In the genomic region with DNA sequence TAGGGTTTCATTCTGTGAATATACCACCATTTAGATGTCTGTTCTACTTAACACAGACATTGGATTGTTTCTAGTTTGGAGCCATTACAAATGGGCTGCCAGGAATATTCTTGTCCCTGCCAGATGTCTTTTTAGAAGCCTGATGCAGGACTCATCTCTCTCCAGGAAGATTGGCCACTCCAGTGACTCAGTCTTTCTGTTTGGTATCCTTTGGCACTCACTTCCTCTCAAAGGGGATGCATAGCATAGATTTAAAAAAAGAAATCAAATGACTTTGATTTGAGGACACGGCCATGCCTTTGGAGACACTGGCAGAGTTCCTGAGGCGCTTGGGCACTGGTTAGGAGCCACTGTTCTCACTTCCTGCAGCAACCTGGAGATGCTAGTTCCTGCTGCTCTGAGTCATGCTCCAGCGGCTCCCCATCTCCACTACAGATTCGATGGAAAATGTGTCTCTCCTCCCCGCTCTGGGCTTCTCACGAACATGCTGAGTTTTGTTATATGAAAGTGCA, we compare ENCODE assay signal across 8 cellular contexts. TPM values are rescaled to one million over a fixed set of nuclear protein-coding genes. Genes with fewer than 3 reads are reported as not detected.
DNase-seq lines count a peak whose midpoint lies in the region; ATAC-seq and TF ChIP-seq lines count a peak whose summit lies in the region.

No MANE protein-coding gene starts in this region.

- H3K9me3 ChIP-seq in skeletal muscle satellite cell (replicated peaks; ENCODE audit: low read length) (no peaks in the 10 kb centered on the region), HAP-1 (no peaks in the 10 kb centered on the region)

- peaks cover 21% of the 10 kb centered on the region for H3K4me1 ChIP-seq in GM23338 (ENCODE audit: insufficient read depth)
- H3K4me1 ChIP-seq in skeletal muscle satellite cell (ENCODE audit: control insufficient read depth, insufficient read depth, low read length), result peaks cover 32% of the 10 kb centered on the region
- no peaks in the 10 kb centered on the region for H3K4me1 ChIP-seq in HAP-1

- H3K9ac ChIP-seq in skeletal muscle satellite cell (ENCODE audit: low read depth, low read length), result peak overlapping the region; percentile 46

- peak overlapping the region; percentile 85 for H2AFZ ChIP-seq in GM23338

- H3K9me2 ChIP-seq in GM23338 (ENCODE audit: insufficient read depth), result peaks cover 22% of the 10 kb centered on the region

- H3K36me3 ChIP-seq in GM23338 (ENCODE audit: insufficient read depth) (no peaks in the 10 kb centered on the region), skeletal muscle satellite cell (ENCODE audit: insufficient read depth, low read length) (no peaks in the 10 kb centered on the region), HAP-1 (replicated peaks) (no peaks in the 10 kb centered on the region)

- no peak for ATAC-seq in GM23338
- peak; percentile 57 for ATAC-seq in activated naive CD8-positive, alpha-beta T cell treated with anti-CD3 and anti-CD28 coated beads, Interleukin-2, amount 50 U/mL, for 24 hours
- ATAC-seq in Right ventricle myocardium superior (ENCODE audit: poor library complexity), result peak; percentile 17
- no peak for ATAC-seq in HG02885 (IDR thresholded peaks at IDR 0.05; ENCODE audit: poor library complexity, unreplicated experiment)

- DNase-seq in GM23338 (ENCODE audit: low spot score) (no peak), Right ventricle myocardium superior (peak; percentile 46), ACHN (no peak), HAP-1 (ENCODE audit: low spot score in 2 of 2) (no peak)
- peak; percentile 4 for DNase-seq in activated naive CD8-positive, alpha-beta T cell treated with anti-CD3 and anti-CD28 coated beads, Interleukin-2, amount 50 U/mL, for 24 hours
- DNase-seq in activated CD8-positive, alpha-beta memory T cell treated with anti-CD3 and anti-CD28 coated beads for 24 hours, result no peak

- no peak overlapping the region for H3K4me3 ChIP-seq in GM23338
- no peak overlapping the region for H3K4me3 ChIP-seq in skeletal muscle satellite cell (ENCODE audit: low read length)
- H3K4me3 ChIP-seq in HAP-1, result no peak overlapping the region

- H3K4me2 ChIP-seq in GM23338 (no peak overlapping the region), skeletal muscle satellite cell (ENCODE audit: low read length) (peak overlapping the region; percentile 36)

- in situ Hi-C loops in ACHN (cut with HindIII; ENCODE audit: low pct_ligation_motif_present, low pct_unique_long_range_greater_than_20kb, low sequenced_read_pairs) (no loop called here), HAP-1 (cut with MboI; ENCODE audit: low sequenced_read_pairs) (no loop called here)

- H3K4me3 Mint-ChIP-seq in GM23338, result no peak overlapping the region
- H3K4me3 Mint-ChIP-seq in activated naive CD8-positive, alpha-beta T cell treated with anti-CD3 and anti-CD28 coated beads, Interleukin-2, amount 50 U/mL, for 24 hours, result no peak overlapping the region

- H3K27ac ChIP-seq in GM23338 (ENCODE audit: low read depth), result no peak overlapping the region

- no peak for TF ChIP-seq CTCF in GM23338 (conservative IDR thresholded peaks at IDR 0.05; ENCODE audit: low read depth in 2 of 2)

- H3K27me3 ChIP-seq in GM23338 (ENCODE audit: insufficient read depth) (no peaks in the 10 kb centered on the region), skeletal muscle satellite cell (ENCODE audit: control insufficient read depth, insufficient read depth, low read length) (no peaks in the 10 kb centered on the region), HAP-1 (ENCODE audit: low read depth) (no peaks in the 10 kb centered on the region)

- H3K27me3 Mint-ChIP-seq in GM23338 (ENCODE audit: insufficient read depth, low read depth, poor library complexity), result peaks cover 2% of the 10 kb centered on the region
- H3K27me3 Mint-ChIP-seq in activated naive CD8-positive, alpha-beta T cell treated with anti-CD3 and anti-CD28 coated beads, Interleukin-2, amount 50 U/mL, for 24 hours, result peaks cover 26% of the 10 kb centered on the region

- H3K27ac Mint-ChIP-seq in GM23338, result no peak overlapping the region
- no peak overlapping the region for H3K27ac Mint-ChIP-seq in activated naive CD8-positive, alpha-beta T cell treated with anti-CD3 and anti-CD28 coated beads, Interleukin-2, amount 50 U/mL, for 24 hours

- no peaks in the 10 kb centered on the region for H4K20me1 ChIP-seq in GM23338 (replicated peaks; ENCODE audit: insufficient read depth)

- H3K36me3 Mint-ChIP-seq in GM23338 (ENCODE audit: low read depth), result no peaks in the 10 kb centered on the region
- H3K36me3 Mint-ChIP-seq in activated naive CD8-positive, alpha-beta T cell treated with anti-CD3 and anti-CD28 coated beads, Interleukin-2, amount 50 U/mL, for 24 hours (ENCODE audit: low read depth), result no peaks in the 10 kb centered on the region

- no peaks in the 10 kb centered on the region for H3F3A ChIP-seq in GM23338 (replicated peaks; ENCODE audit: low read depth)

- no peaks in the 10 kb centered on the region for H3K79me2 ChIP-seq in GM23338 (replicated peaks; ENCODE audit: insufficient read depth)

- no peaks in the 10 kb centered on the region for H3K9me3 Mint-ChIP-seq in GM23338
- no peaks in the 10 kb centered on the region for H3K9me3 Mint-ChIP-seq in activated naive CD8-positive, alpha-beta T cell treated with anti-CD3 and anti-CD28 coated beads, Interleukin-2, amount 50 U/mL, for 24 hours

- H3K4me1 Mint-ChIP-seq in GM23338, result peaks cover 27% of the 10 kb centered on the region
- H3K4me1 Mint-ChIP-seq in activated naive CD8-positive, alpha-beta T cell treated with anti-CD3 and anti-CD28 coated beads, Interleukin-2, amount 50 U/mL, for 24 hours, result peaks cover 16% of the 10 kb centered on the region

- intact Hi-C loops in Right ventricle myocardium superior (cut with DNase I), result loop anchor here (10.0 kb wide), 1 partner anchor 46 kb away; no protein-coding TSS in a partner anchor

TF ChIP-seq in GM23338, 12 proteins besides CTCF, POLR2A, EP300 and RAD21 (continues in another document):
- TF ChIP-seq STAT1 (IDR thresholded peaks at IDR 0.05; ENCODE audit: unreplicated experiment) (no peak), POLR2AphosphoS5 (IDR thresholded peaks at IDR 0.05; ENCODE audit: low read depth) (no peak)
- TF ChIP-seq, protein P1, sequence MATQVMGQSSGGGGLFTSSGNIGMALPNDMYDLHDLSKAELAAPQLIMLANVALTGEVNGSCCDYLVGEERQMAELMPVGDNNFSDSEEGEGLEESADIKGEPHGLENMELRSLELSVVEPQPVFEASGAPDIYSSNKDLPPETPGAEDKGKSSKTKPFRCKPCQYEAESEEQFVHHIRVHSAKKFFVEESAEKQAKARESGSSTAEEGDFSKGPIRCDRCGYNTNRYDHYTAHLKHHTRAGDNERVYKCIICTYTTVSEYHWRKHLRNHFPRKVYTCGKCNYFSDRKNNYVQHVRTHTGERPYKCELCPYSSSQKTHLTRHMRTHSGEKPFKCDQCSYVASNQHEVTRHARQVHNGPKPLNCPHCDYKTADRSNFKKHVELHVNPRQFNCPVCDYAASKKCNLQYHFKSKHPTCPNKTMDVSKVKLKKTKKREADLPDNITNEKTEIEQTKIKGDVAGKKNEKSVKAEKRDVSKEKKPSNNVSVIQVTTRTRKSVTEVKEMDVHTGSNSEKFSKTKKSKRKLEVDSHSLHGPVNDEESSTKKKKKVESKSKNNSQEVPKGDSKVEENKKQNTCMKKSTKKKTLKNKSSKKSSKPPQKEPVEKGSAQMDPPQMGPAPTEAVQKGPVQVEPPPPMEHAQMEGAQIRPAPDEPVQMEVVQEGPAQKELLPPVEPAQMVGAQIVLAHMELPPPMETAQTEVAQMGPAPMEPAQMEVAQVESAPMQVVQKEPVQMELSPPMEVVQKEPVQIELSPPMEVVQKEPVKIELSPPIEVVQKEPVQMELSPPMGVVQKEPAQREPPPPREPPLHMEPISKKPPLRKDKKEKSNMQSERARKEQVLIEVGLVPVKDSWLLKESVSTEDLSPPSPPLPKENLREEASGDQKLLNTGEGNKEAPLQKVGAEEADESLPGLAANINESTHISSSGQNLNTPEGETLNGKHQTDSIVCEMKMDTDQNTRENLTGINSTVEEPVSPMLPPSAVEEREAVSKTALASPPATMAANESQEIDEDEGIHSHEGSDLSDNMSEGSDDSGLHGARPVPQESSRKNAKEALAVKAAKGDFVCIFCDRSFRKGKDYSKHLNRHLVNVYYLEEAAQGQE (IDR thresholded peaks at IDR 0.05; ENCODE audit: unreplicated experiment), result no peak

RNA-seq across cellular contexts. Expression of a gene that starts 3.5 kb away (rescaled TPM):
- not detected in 2 replicates for total RNA-seq in GM23338 (2014; rRNA removed; shearing (Covaris generic))
- not detected in 2 replicates for polyA plus RNA-seq in GM23338 (2016; fragmentation: Nextera tagmentation; extraction: Ambion mirVana)
- 8.0 TPM for total RNA-seq in Right ventricle myocardium superior
- total RNA-seq in skeletal muscle satellite cell (2012; rRNA removed), result under 0.01 TPM in 1 of 2 replicates, not detected in the other

Comparison
In these comparisons a context has a peak if more than half of its experiments do, and no peak if none do; other contexts are left out.
1. ATAC-seq: peak in activated naive CD8-positive, alpha-beta T cell treated with anti-CD3 and anti-CD28 coated beads, Interleukin-2, amount 50 U/mL, for 24 hours (single experiment) and Right ventricle myocardium superior (single experiment); none in GM23338 (single experiment) and HG02885 (single experiment).
2. DNase-seq: peak in activated naive CD8-positive, alpha-beta T cell treated with anti-CD3 and anti-CD28 coated beads, Interleukin-2, amount 50 U/mL, for 24 hours (single experiment) and Right ventricle myocardium superior (single experiment); none in GM23338 (single experiment), activated CD8-positive, alpha-beta memory T cell treated with anti-CD3 and anti-CD28 coated beads for 24 hours (single experiment), ACHN (single experiment) and HAP-1 (0 of 2).